Comparison of ENCODE assay signal across 8 cellular contexts in the genomic region with DNA sequence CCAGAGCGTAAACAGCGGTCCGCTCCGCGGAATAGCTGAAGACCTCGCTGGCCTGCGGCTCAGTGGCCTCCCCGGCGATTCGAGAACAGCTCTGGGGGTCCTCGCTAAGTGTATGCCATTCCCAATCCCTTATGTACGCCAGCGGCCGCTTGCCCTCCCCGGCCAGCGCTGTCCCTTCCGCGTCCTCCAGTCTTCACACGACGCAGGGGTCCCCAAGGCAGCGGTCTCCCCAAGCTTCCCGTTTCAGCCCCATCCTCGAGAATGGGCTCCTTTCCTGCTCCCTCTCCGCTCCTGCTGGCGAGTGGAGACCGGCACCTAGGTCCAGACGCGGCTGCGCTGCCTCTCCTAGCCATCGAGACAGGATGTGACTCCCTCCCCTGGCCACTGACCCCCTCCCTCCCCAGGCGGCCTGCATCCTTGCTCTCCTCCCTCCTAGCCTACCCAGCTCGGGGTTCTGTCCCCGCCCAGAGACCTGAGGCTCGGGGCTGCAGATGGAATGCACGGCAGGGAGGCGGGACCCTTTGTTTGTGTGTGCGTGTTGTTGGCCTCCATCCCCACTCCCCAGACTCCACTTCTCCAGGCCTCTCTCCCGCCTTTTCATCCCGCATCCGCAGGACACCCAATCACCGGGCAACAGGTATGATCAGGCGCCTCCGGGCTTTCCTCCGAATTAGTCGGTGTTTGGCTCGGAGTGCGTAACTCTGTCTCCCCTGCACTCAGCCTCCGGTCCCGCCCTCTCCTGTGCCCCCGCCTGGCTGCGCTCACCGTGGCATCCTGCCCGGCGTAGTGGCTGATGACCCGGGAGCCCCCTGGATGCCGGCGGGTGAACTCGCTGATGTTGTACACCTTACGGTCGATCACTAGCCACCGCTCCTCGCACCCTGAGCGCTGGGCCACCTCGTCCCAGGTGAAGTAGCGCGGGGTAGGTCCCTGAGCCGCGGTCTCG. TPM values are rescaled to one million over a fixed set of nuclear protein-coding genes. Genes with fewer than 3 reads are reported as not detected.
A peak's percentile ranks its signal among the peaks of the same experiment; 100 is the strongest.
DNase-seq lines count a peak whose midpoint lies in the region; ATAC-seq and TF ChIP-seq lines count a peak whose summit lies in the region.

No MANE protein-coding gene starts in this region.

- no peaks in the 10 kb centered on the region for H3K27me3 ChIP-seq in endocrine pancreas (ENCODE audit: control insufficient read depth, insufficient read depth, low read length)

- POLR2A ChIA-PET in activated CD8-positive, alpha-beta T cell treated with anti-CD3 and anti-CD28 coated beads, Interleukin-2, amount 10 ng/mL, durations not matched to agents 7 days and 5 days (lab: Charles Lee) = interaction anchor here (1.0 to 4.3 kb wide), 11 partner anchors 12 to 308 kb away, joined by 3 to 48 read pairs (median 10); a partner anchor contains a TSS

- no peaks in the 10 kb centered on the region for H3K36me3 ChIP-seq in endocrine pancreas (ENCODE audit: control insufficient read depth, insufficient read depth, low read length)

- H3K27me3 Mint-ChIP-seq in activated CD8-positive, alpha-beta T cell treated with anti-CD3 and anti-CD28 coated beads, Interleukin-2, amount 10 ng/mL, durations not matched to agents 7 days and 5 days (ENCODE audit: low read depth) = no peaks in the 10 kb centered on the region
- H3K27me3 Mint-ChIP-seq in stimulated activated memory B cell treated with anti-CD40 and anti-IgM and Interleukin-4, amounts not matched to agents 10 μg/mL and 1 μg/mL and 100 μg/mL, for 72 hours = peaks cover 22% of the 10 kb centered on the region

- peak overlapping the region; percentile 94 for H3K9ac ChIP-seq in endocrine pancreas (ENCODE audit: control insufficient read depth, insufficient read depth, low read length)

- DNase-seq in A172 (ENCODE audit: low spot score) (peak; percentile 78), NCI-H2227 (lab: John Stamatoyannopoulos, UW; ENCODE audit: unreplicated experiment) (peak; percentile 81), medulla oblongata (ENCODE audit: extremely low spot score) (peak; percentile 54)
- DNase-seq in activated CD8-positive, alpha-beta T cell treated with anti-CD3 and anti-CD28 coated beads, Interleukin-2, amount 10 ng/mL, durations not matched to agents 7 days and 5 days = peak; percentile 80

- CTCF ChIA-PET in activated CD8-positive, alpha-beta T cell treated with anti-CD3 and anti-CD28 coated beads, Interleukin-2, amount 10 ng/mL, durations not matched to agents 7 days and 5 days (lab: Charles Lee) = interaction anchor here (0.7 to 10.2 kb wide), 14 partner anchors 9 to 292 kb away, joined by 3 to 129 read pairs (median 5); a partner anchor contains a TSS

- H3K4me3 ChIP-seq in endocrine pancreas (ENCODE audit: control insufficient read depth, insufficient read depth, low read length) = no peak overlapping the region

- peak overlapping the region; percentile 98 for H3K4me3 Mint-ChIP-seq in activated CD8-positive, alpha-beta T cell treated with anti-CD3 and anti-CD28 coated beads, Interleukin-2, amount 10 ng/mL, durations not matched to agents 7 days and 5 days
- H3K4me3 Mint-ChIP-seq in stimulated activated memory B cell treated with anti-CD40 and anti-IgM and Interleukin-4, amounts not matched to agents 10 μg/mL and 1 μg/mL and 100 μg/mL, for 72 hours = peak overlapping the region; percentile 81

- H3K9me3 Mint-ChIP-seq in activated CD8-positive, alpha-beta T cell treated with anti-CD3 and anti-CD28 coated beads, Interleukin-2, amount 10 ng/mL, durations not matched to agents 7 days and 5 days (ENCODE audit: insufficient read depth) = no peaks in the 10 kb centered on the region
- no peaks in the 10 kb centered on the region for H3K9me3 Mint-ChIP-seq in stimulated activated memory B cell treated with anti-CD40 and anti-IgM and Interleukin-4, amounts not matched to agents 10 μg/mL and 1 μg/mL and 100 μg/mL, for 72 hours

- H3K4me1 ChIP-seq in endocrine pancreas (ENCODE audit: control insufficient read depth, insufficient read depth, low read length) = no peaks in the 10 kb centered on the region

- peak; percentile 29 for ATAC-seq in HG02973 (IDR thresholded peaks at IDR 0.05; ENCODE audit: unreplicated experiment)
- peak; percentile 69 for ATAC-seq in activated CD8-positive, alpha-beta T cell treated with anti-CD3 and anti-CD28 coated beads, Interleukin-2, amount 10 ng/mL, durations not matched to agents 7 days and 5 days
- ATAC-seq in stimulated activated memory B cell treated with anti-CD40 and anti-IgM and Interleukin-4, amounts not matched to agents 10 μg/mL and 1 μg/mL and 100 μg/mL, for 72 hours = peak; percentile 70

- peaks cover 23% of the 10 kb centered on the region for H3K4me1 Mint-ChIP-seq in activated CD8-positive, alpha-beta T cell treated with anti-CD3 and anti-CD28 coated beads, Interleukin-2, amount 10 ng/mL, durations not matched to agents 7 days and 5 days (ENCODE audit: low read depth)
- peaks cover 21% of the 10 kb centered on the region for H3K4me1 Mint-ChIP-seq in stimulated activated memory B cell treated with anti-CD40 and anti-IgM and Interleukin-4, amounts not matched to agents 10 μg/mL and 1 μg/mL and 100 μg/mL, for 72 hours

- no peaks in the 10 kb centered on the region for H3K9me3 ChIP-seq in endocrine pancreas (ENCODE audit: control insufficient read depth, low read length)

- peak overlapping the region; percentile 97 for H3K27ac Mint-ChIP-seq in activated CD8-positive, alpha-beta T cell treated with anti-CD3 and anti-CD28 coated beads, Interleukin-2, amount 10 ng/mL, durations not matched to agents 7 days and 5 days
- H3K27ac Mint-ChIP-seq in stimulated activated memory B cell treated with anti-CD40 and anti-IgM and Interleukin-4, amounts not matched to agents 10 μg/mL and 1 μg/mL and 100 μg/mL, for 72 hours = peak overlapping the region; percentile 83

- peak; percentile 10 for TF ChIP-seq POLR2A in GM15510 (IDR thresholded peaks at IDR 0.05; ENCODE audit: borderline replicate concordance, extremely low read depth, insufficient read length)

- peaks cover 40% of the 10 kb centered on the region for H3K36me3 Mint-ChIP-seq in activated CD8-positive, alpha-beta T cell treated with anti-CD3 and anti-CD28 coated beads, Interleukin-2, amount 10 ng/mL, durations not matched to agents 7 days and 5 days (ENCODE audit: low read depth)
- H3K36me3 Mint-ChIP-seq in stimulated activated memory B cell treated with anti-CD40 and anti-IgM and Interleukin-4, amounts not matched to agents 10 μg/mL and 1 μg/mL and 100 μg/mL, for 72 hours = peaks cover 7% of the 10 kb centered on the region

RNA-seq across cellular contexts. Expression of a gene that starts 0.7 kb away (rescaled TPM):
- 55.3 and 84.2 TPM in 2 replicates for total RNA-seq in A172 (2014; rRNA removed; shearing (Covaris generic))
- total RNA-seq in activated CD8-positive, alpha-beta T cell treated with anti-CD3 and anti-CD28 coated beads, Interleukin-2, amount 10 ng/mL, durations not matched to agents 7 days and 5 days = 10 to 100 TPM; 84.1 to 92.8 TPM

RNA-seq across cellular contexts. Expression of a gene that starts 12.0 kb away (rescaled TPM):
- total RNA-seq in A172 (2014; rRNA removed; shearing (Covaris generic)) = 151 and 340 TPM in 2 replicates
- total RNA-seq in activated CD8-positive, alpha-beta T cell treated with anti-CD3 and anti-CD28 coated beads, Interleukin-2, amount 10 ng/mL, durations not matched to agents 7 days and 5 days = 100 to 1,000 TPM; 395 to 416 TPM

RNA-seq across cellular contexts. Expression of a gene that starts 23.4 kb away (rescaled TPM):
- 131 and 139 TPM in 2 replicates for total RNA-seq in A172 (2014; rRNA removed; shearing (Covaris generic))
- total RNA-seq in activated CD8-positive, alpha-beta T cell treated with anti-CD3 and anti-CD28 coated beads, Interleukin-2, amount 10 ng/mL, durations not matched to agents 7 days and 5 days = 100 to 1,000 TPM; 146 TPM

RNA-seq across cellular contexts. Expression of a gene that starts 23.7 kb away (rescaled TPM):
- 78.1 and 115 TPM in 2 replicates for total RNA-seq in A172 (2014; rRNA removed; shearing (Covaris generic))
- total RNA-seq in activated CD8-positive, alpha-beta T cell treated with anti-CD3 and anti-CD28 coated beads, Interleukin-2, amount 10 ng/mL, durations not matched to agents 7 days and 5 days = 100 to 1,000 TPM; 154 to 163 TPM
